Comparison of ENCODE assay signal across 28 cellular contexts in the genomic region with DNA sequence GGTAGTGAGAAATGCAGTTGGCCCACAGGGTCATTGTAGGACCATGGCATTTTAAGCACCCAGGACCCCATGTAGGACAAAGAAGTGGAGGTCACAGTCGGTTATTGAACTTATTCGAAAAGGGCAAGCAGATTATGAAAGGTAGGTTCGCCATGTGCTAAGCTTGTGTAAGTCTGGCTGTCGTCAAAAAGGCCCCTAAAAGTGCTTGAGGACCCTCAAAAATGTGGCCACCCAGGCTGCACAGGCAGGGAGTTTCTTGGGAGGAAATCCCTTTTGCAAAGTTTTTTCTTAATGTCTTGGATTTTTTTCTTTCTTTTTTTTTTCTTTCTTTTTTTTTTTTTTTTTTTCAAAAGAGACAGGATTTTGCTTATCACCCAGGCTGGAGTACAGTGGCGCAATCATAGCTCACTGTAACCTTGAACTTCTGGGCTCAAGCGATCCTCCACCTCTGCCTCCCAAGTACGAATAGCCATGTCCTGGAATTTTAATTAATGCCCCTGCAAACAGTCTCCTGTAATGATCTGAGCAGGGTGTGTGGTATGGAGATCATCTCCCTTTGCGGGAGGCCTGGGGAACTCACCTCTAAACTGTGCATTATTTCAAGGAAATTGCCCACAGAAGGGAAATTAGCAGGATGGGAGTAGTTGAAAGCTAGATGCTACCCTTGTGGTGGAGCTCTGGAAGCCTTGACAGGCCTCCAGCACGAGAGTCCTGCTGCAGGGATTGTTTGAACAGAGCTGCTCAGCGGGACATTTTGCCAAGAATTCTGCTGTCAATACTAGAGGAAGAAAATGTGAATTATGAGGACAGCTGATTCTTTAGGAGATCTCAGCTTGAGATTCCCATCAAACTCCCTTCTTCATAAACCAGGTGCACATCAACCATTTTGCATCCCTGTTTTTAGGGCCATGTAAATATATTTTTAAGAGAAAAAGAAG. TPM values are rescaled to one million over a fixed set of nuclear protein-coding genes. Genes with fewer than 3 reads are reported as not detected.
DNase-seq lines count a peak whose midpoint lies in the region; ATAC-seq and TF ChIP-seq lines count a peak whose summit lies in the region.
"Had no signal": no experiment of that assay in that cellular context is flagged by ENCODE, and none has a peak within 500 bp of the region (broad histone marks: within the 10 kb centered on the region; RNA-seq: fewer than 3 reads in every experiment).

No MANE protein-coding gene starts in this region.

- peak in 1 of 8 donors; percentile 13 for ATAC-seq in heart right ventricle
- no peak for ATAC-seq in Right ventricle myocardium inferior
- ATAC-seq in GM19452 (IDR thresholded peaks at IDR 0.05; ENCODE audit: unreplicated experiment) = no peak
- ATAC-seq in GM21447 (IDR thresholded peaks at IDR 0.05; ENCODE audit: unreplicated experiment) = no peak
- ATAC-seq: effector memory CD8-positive, alpha-beta T cell; lower lobe of right lung; natural killer cell treated with Interleukin-12 subunit alpha and Interleukin-12 subunit beta and Interleukin-15 and Interleukin-18, amount 100 ng/mL, for 72 hours had no signal

- DNase-seq in heart right ventricle = no peak
- no peak for DNase-seq in Right ventricle myocardium inferior (ENCODE audit: missing footprints)
- DNase-seq in choroid plexus epithelial cell (ENCODE audit: low read depth) = no peak
- DNase-seq in mucosa of gallbladder (ENCODE audit: low spot score) = peak; percentile 58
- no peak for DNase-seq in esophagus squamous epithelium (lab: John Stamatoyannopoulos, UW)
- DNase-seq: activated CD4-positive, alpha-beta T cell treated with anti-CD3 and anti-CD28 coated beads, Interleukin-2, amount 50 U/mL, for 1 hour; activated effector memory CD4-positive, alpha-beta T cell treated with anti-CD3 and anti-CD28 coated beads, Interleukin-2, amount 50 U/mL, for 16 hours; activated naive CD8-positive, alpha-beta T cell treated with anti-CD3 and anti-CD28 coated beads, Interleukin-2, amount 10 ng/mL, durations not matched to agents 7 days and 5 days; activated T-cell treated with anti-CD3 and anti-CD28 coated beads, Interleukin-2, amount 50 U/mL, for 24 hours; CD4-positive, alpha-beta T cell; central memory CD4-positive, alpha-beta T cell; DND-41; effector memory CD8-positive, alpha-beta T cell; GF-D8; islet precursor cell; lower lobe of right lung; MG63; NCI-H1105 treated with DMSO at 0.1 percent for 48 hours; NCI-H2081; NCI-H226; NCI-H526 treated with DMSO at 0.1 percent for 48 hours; stimulated activated naive CD4-positive, alpha-beta T cell; T1000 had no signal

- H3K4me1 ChIP-seq in heart right ventricle (peaks cover 0 to 85% (median 24%) of the 10 kb centered on the region in 9 donors), esophagus squamous epithelium (peaks cover 0 to 40% (median 4%) of the 10 kb centered on the region in 3 donors)
- H3K4me1 ChIP-seq: lower lobe of right lung had no signal

- intact Hi-C loops in heart right ventricle (cut with DNase I) (no loop called here), Right ventricle myocardium inferior (cut with DNase I) (no loop called here), esophagus squamous epithelium (cut with DNase I) (no loop called here)

- H3K9me3 ChIP-seq in heart right ventricle = no peaks in the 10 kb centered on the region
- H3K9me3 ChIP-seq in esophagus squamous epithelium = no peaks in the 10 kb centered on the region
- H3K9me3 ChIP-seq: lower lobe of right lung, MG63, suprapubic skin had no signal

- no peak for TF ChIP-seq POLR2A in esophagus squamous epithelium (IDR thresholded peaks at IDR 0.05)

- TF ChIP-seq CTCF in heart right ventricle (IDR thresholded peaks at IDR 0.05) = no peak
- peak; percentile 2 for TF ChIP-seq CTCF in choroid plexus epithelial cell (conservative IDR thresholded peaks at IDR 0.05; ENCODE audit: low read depth, low read length)
- TF ChIP-seq CTCF in esophagus squamous epithelium (IDR thresholded peaks at IDR 0.05) = no peak

- H3K27ac ChIP-seq in heart right ventricle (peak overlapping the region in 8 of 10 donors; percentile 13 to 90 (median 43)), esophagus squamous epithelium (no peak overlapping the region)
- H3K27ac ChIP-seq: lower lobe of right lung, suprapubic skin had no signal

- H3K36me3 ChIP-seq in heart right ventricle (peaks cover 0 to 13% (median 0%) of the 10 kb centered on the region in 9 donors), esophagus squamous epithelium (no peaks in the 10 kb centered on the region)
- H3K36me3 ChIP-seq: lower lobe of right lung, suprapubic skin had no signal

- H3K4me3 ChIP-seq in heart right ventricle (no peak overlapping the region), choroid plexus epithelial cell (ENCODE audit: low read depth, low read length) (no peak overlapping the region), esophagus squamous epithelium (no peak overlapping the region)
- H3K4me3 ChIP-seq: lower lobe of right lung, MG63, smooth muscle cell, suprapubic skin had no signal

- WGBS in heart right ventricle, 2 donors = 58 to 59% methylated on average over 10 of the region's 10 CpGs
- 67 to 81% methylated on average over 9 to 10 of the region's 10 CpGs for WGBS in esophagus squamous epithelium, 2 donors

- H3K27me3 ChIP-seq in heart right ventricle (no peaks in the 10 kb centered on the region), esophagus squamous epithelium (no peaks in the 10 kb centered on the region)
- H3K27me3 ChIP-seq: MG63, suprapubic skin had no signal

RNA-seq across cellular contexts. Expression of a gene that starts 28.4 kb away (rescaled TPM):
- total RNA-seq in heart right ventricle (100 to 1,000 TPM in 8 of 10 donors, 10 to 100 TPM in 2; 72.3 to 212 (median 170) TPM), Right ventricle myocardium inferior (73.1 TPM), mucosa of gallbladder (71.2 TPM), esophagus squamous epithelium (100 to 1,000 TPM in 3 of 4 donors, 10 to 100 TPM in 1; 39.4 to 232 (median 127) TPM)
- polyA plus RNA-seq in heart right ventricle = 10 to 100 TPM; 20.8 to 29.4 TPM
- total RNA-seq: activated naive CD8-positive, alpha-beta T cell treated with anti-CD3 and anti-CD28 coated beads, Interleukin-2, amount 10 ng/mL, durations not matched to agents 7 days and 5 days; CD4-positive, alpha-beta T cell; natural killer cell treated with Interleukin-12 subunit alpha and Interleukin-12 subunit beta and Interleukin-15 and Interleukin-18, amount 100 ng/mL, for 72 hours had no signal

Comparison
In these comparisons a context has a peak if more than half of its experiments do, and no peak if none do; other contexts are left out.
1. H3K27ac ChIP-seq: peak in heart right ventricle (8 of 10); none in esophagus squamous epithelium (0 of 4).